ENCODE assay signal across 1 cellular context in genomic region chr11:6603287-6604080, GRCh38.
A peak's percentile ranks its signal among the peaks of the same experiment; 100 is the strongest.
TF ChIP-seq lines count a peak whose summit lies in the region.

ILK (plus strand) TSS chr11:6603774; CDS start chr11:6604272, 498 bp downstream.
RRP8 (minus strand) TSS chr11:6603616; CDS start chr11:6603502, 114 bp downstream.

TF ChIP-seq in K562, 482 proteins besides CTCF, POLR2A, EP300 and RAD21 (continued from another document and continues in another):
- TF ChIP-seq CREB5 (CRISPR knock-in tag; IDR thresholded peaks at IDR 0.05) (no peak), DDX20 (tag; IDR thresholded peaks at IDR 0.05; ENCODE audit: low read depth) (no peak), UBTF (IDR thresholded peaks at IDR 0.05; ENCODE audit: borderline replicate concordance in 1 of 2, low read depth in 2 of 2, low read length in 2 of 2) (peak; percentile 49 to 80), ZNF586 (CRISPR knock-in tag; conservative IDR thresholded peaks at IDR 0.05) (no peak), ZNF121 (CRISPR knock-in tag; conservative IDR thresholded peaks at IDR 0.05) (no peak), MTF1 (CRISPR knock-in tag; IDR thresholded peaks at IDR 0.05; ENCODE audit: borderline replicate concordance) (no peak), ZNF347 (CRISPR knock-in tag; IDR thresholded peaks at IDR 0.05; ENCODE audit: low read depth) (no peak), HBP1 (CRISPR knock-in tag; IDR thresholded peaks at IDR 0.05) (no peak), MXI1 (IDR thresholded peaks at IDR 0.05; ENCODE audit: low read depth, low read length) (peak; percentile 83), MCM7 (IDR thresholded peaks at IDR 0.05) (no peak), KDM5B (IDR thresholded peaks at IDR 0.05; ENCODE audit: insufficient replicate concordance, low read depth, low read length) (peak; percentile 52), MBD2 (IDR thresholded peaks at IDR 0.05; ENCODE audit: borderline replicate concordance, low read depth) (peak; percentile 65; the same call in 1 of the 2 replicates), COPS2 (conservative IDR thresholded peaks at IDR 0.05) (no peak), SMAD2 (IDR thresholded peaks at IDR 0.05; ENCODE audit: low read depth, low read length) (no peak), PREB (CRISPR knock-in tag; IDR thresholded peaks at IDR 0.05) (no peak; the same call in 1 of the 2 replicates), RFX7 (CRISPR knock-in tag; IDR thresholded peaks at IDR 0.05) (no peak), ZNF584 (CRISPR knock-in tag; IDR thresholded peaks at IDR 0.05; ENCODE audit: low read depth) (no peak), HSF4 (CRISPR knock-in tag; IDR thresholded peaks at IDR 0.05; ENCODE audit: borderline replicate concordance) (no peak), ZFP30 (CRISPR knock-in tag; IDR thresholded peaks at IDR 0.05; ENCODE audit: borderline replicate concordance) (no peak), HLTF (IDR thresholded peaks at IDR 0.05) (no peak), SIN3B (IDR thresholded peaks at IDR 0.05; ENCODE audit: low read depth) (peak; percentile 74; the same call in 1 of the 2 replicates), ARID3B (CRISPR knock-in tag; IDR thresholded peaks at IDR 0.05; ENCODE audit: borderline replicate concordance) (no peak), ZNF324 (CRISPR knock-in tag; IDR thresholded peaks at IDR 0.05) (no peak), ZBTB11 (CRISPR knock-in tag; IDR thresholded peaks at IDR 0.05) (peak in 1 of 3 experiments; percentile 75; a peak in 2 of 6 replicates), SIN3A (IDR thresholded peaks at IDR 0.05; ENCODE audit: borderline replicate concordance in 2 of 2, control insufficient read depth in 1 of 2, low read depth in 2 of 2, low read length in 2 of 2) (peak; percentile 73 to 99; a peak in 3 of 4 replicates), PTRF (tag; IDR thresholded peaks at IDR 0.05) (no peak), ZNF280B (CRISPR knock-in tag; IDR thresholded peaks at IDR 0.05) (no peak), MYNN (IDR thresholded peaks at IDR 0.05) (no peak), MYNN (CRISPR knock-in tag; IDR thresholded peaks at IDR 0.05) (no peak), CTBP1 (IDR thresholded peaks at IDR 0.05; ENCODE audit: borderline replicate concordance) (peak; percentile 78), PHB (CRISPR knock-in tag; IDR thresholded peaks at IDR 0.05) (no peak), ZEB2 (IDR thresholded peaks at IDR 0.05) (no peak), HMBOX1 (IDR thresholded peaks at IDR 0.05) (no peak; the same call in 1 of the 2 replicates), THAP7 (CRISPR knock-in tag; IDR thresholded peaks at IDR 0.05) (no peak), TCF15 (CRISPR knock-in tag; IDR thresholded peaks at IDR 0.05) (no peak), TCF7L2 (IDR thresholded peaks at IDR 0.05; ENCODE audit: low read depth, low read length) (no peak), CHD1 (IDR thresholded peaks at IDR 0.05; ENCODE audit: low read length) (no peak), FOXA1 (IDR thresholded peaks at IDR 0.05; ENCODE audit: borderline replicate concordance) (no peak), SRSF9 (IDR thresholded peaks at IDR 0.05; ENCODE audit: borderline replicate concordance, low read depth, low read length) (no peak), DEAF1 (CRISPR knock-in tag; IDR thresholded peaks at IDR 0.05) (no peak), CEBPB (tag; IDR thresholded peaks at IDR 0.05) (no peak), ZNF77 (CRISPR knock-in tag; IDR thresholded peaks at IDR 0.05) (no peak), ZBTB7A (IDR thresholded peaks at IDR 0.05; ENCODE audit: borderline replicate concordance, control insufficient read depth, low read depth, low read length) (peak; percentile 80; the same call in 1 of the 2 replicates), SUPT5H (IDR thresholded peaks at IDR 0.05) (peak; percentile 79), FOSL1 (tag; conservative IDR thresholded peaks at IDR 0.05) (no peak), PHF21A (IDR thresholded peaks at IDR 0.05; ENCODE audit: borderline replicate concordance, low read depth) (0 out of 2 replicates have a peak, but pooled peaks have one; percentile 32), FOS (IDR thresholded peaks at IDR 0.05; ENCODE audit: extremely low read depth, insufficient read length) (no peak), ZC3H8 (IDR thresholded peaks at IDR 0.05) (no peak), NRF1 (conservative IDR thresholded peaks at IDR 0.05 in 1 of 2, IDR thresholded peaks at IDR 0.05 in 1 of 2) (peak; percentile 75 to 77), RNF2 (IDR thresholded peaks at IDR 0.05) (peak; percentile 76)
